Comparison of ENCODE assay signal across 8 cellular contexts in genomic region chr4:54228064-54228527, GRCh38. TPM values are rescaled to one million over a fixed set of nuclear protein-coding genes. Genes with fewer than 3 reads are reported as not detected.
DNase-seq lines count a peak whose midpoint lies in the region; ATAC-seq, FAIRE-seq and TF ChIP-seq lines count a peak whose summit lies in the region.

No MANE protein-coding gene starts in this region.

- intact Hi-C loops in mammary epithelial cell (cut with micrococcal nuclease) (loop anchor here (1.0 kb wide), 3 partner anchors 320 to 1031 kb away; no protein-coding TSS in a partner anchor), kidney (cut with DNase I) (loop anchor here (10.0 kb wide), 1 partner anchor 313 kb away; no protein-coding TSS in a partner anchor)

- no peak for FAIRE-seq in kidney (lab: Jason Lieb, UNC)

- 7% methylated on average over 21 of the region's 29 CpGs for WGBS in mammary epithelial cell (ENCODE audit: low coverage, missing lambda C conversion rate)

- CTCF ChIA-PET in mammary epithelial cell (lab: Charles Lee; ENCODE audit: low non-redundant PET) = no interaction called here

- in situ Hi-C loops in mammary epithelial cell (cut with MboI; ENCODE audit: low sequenced_read_pairs in 2 of 2) = loop anchor here (5.0 to 25.0 kb wide), 8 partner anchors 321 to 1991 kb away; partner anchors contain the start of gene LNX1 (in 1 of the 2)

- H3K27ac ChIP-seq in mammary epithelial cell (ENCODE audit: insufficient read depth, low read depth, low read length) (no peak overlapping the region), kidney (ENCODE audit: low read depth in 2 of 2, low read length in 2 of 2) (no peak overlapping the region)

- no peaks in the 10 kb centered on the region for H4K20me1 ChIP-seq in mammary epithelial cell (ENCODE audit: insufficient read depth, low read length)

- H3K4me3 ChIP-seq in H7 (ENCODE audit: insufficient read depth, low read depth, low read length) (peak overlapping the region; percentile 45), mammary epithelial cell (replicated peaks in 1 of 3; ENCODE audit: insufficient read depth in 1 of 3, low read depth in 2 of 3, low read length in 3 of 3) (peak overlapping the region; percentile 39 to 66 (median 53)), kidney (ENCODE audit: low read length in 2 of 2) (peak overlapping the region; percentile 50 to 66)

- H2AFZ ChIP-seq in mammary epithelial cell (ENCODE audit: low read depth, low read length) = peak overlapping the region; percentile 97

- H3K9ac ChIP-seq in mammary epithelial cell (ENCODE audit: insufficient read depth, low read length) = peak overlapping the region; percentile 51
- no peak overlapping the region for H3K9ac ChIP-seq in kidney (ENCODE audit: low read length in 2 of 2)

- peaks cover 24% of the 10 kb centered on the region for H3K4me1 ChIP-seq in mammary epithelial cell (ENCODE audit: insufficient read depth, low read length)
- H3K4me1 ChIP-seq in kidney (ENCODE audit: control insufficient read depth in 1 of 2, insufficient read depth in 1 of 2, low read depth in 1 of 2, low read length in 2 of 2) = peaks cover 13 to 18% of the 10 kb centered on the region in 2 donors

- peak; percentile 29 for DNase-seq in DMS153 (lab: John Stamatoyannopoulos, UW)
- peak; percentile 92 for DNase-seq in H7
- peak; percentile 68 for DNase-seq in RKO (ENCODE audit: low spot score)
- peak; percentile 65 for DNase-seq in mammary epithelial cell
- peak; percentile 92 for DNase-seq in kidney
- DNase-seq in stimulated activated CD4-positive, alpha-beta T cell treated with anti-CD3 and anti-CD28 coated beads, Interleukin-1b, Interleukin-23, amount 100 ng/mL, for 48 hours = peak; percentile 43
- DNase-seq in cortex of kidney (lab: John Stamatoyannopoulos, UW) = no peak

- H3K79me2 ChIP-seq in mammary epithelial cell (ENCODE audit: insufficient read depth, low read length) = no peaks in the 10 kb centered on the region

- TF ChIP-seq CTCF in mammary epithelial cell (conservative IDR thresholded peaks at IDR 0.05 in 1 of 2, IDR thresholded peaks at IDR 0.05 in 1 of 2; ENCODE audit: extremely low read depth in 1 of 2, insufficient read depth in 1 of 2, low read depth in 1 of 2, low read length in 2 of 2) (peak; percentile 88 to 95), kidney (IDR thresholded peaks at IDR 0.05; ENCODE audit: borderline replicate concordance, extremely low read depth, insufficient read depth) (peak; percentile 48)

- dilution Hi-C loops in mammary epithelial cell (cut with HindIII; ENCODE audit: low sequenced_read_pairs) = no loop called here

- no peak for ATAC-seq in GM18873 (IDR thresholded peaks at IDR 0.05; ENCODE audit: low FRiP score, unreplicated experiment)

- H3K36me3 ChIP-seq in H7 (replicated peaks; ENCODE audit: control insufficient read depth, insufficient read depth, low read length) (no peaks in the 10 kb centered on the region), mammary epithelial cell (ENCODE audit: insufficient read depth, low read length) (no peaks in the 10 kb centered on the region), kidney (ENCODE audit: control insufficient read depth in 1 of 2, insufficient read depth in 2 of 2, low read length in 2 of 2) (no peaks in the 10 kb centered on the region)

- peaks cover 89% of the 10 kb centered on the region for H3K27me3 ChIP-seq in H7 (ENCODE audit: control insufficient read depth, insufficient read depth, low read length)
- peaks cover 24% of the 10 kb centered on the region for H3K27me3 ChIP-seq in mammary epithelial cell (ENCODE audit: insufficient read depth, low read length)

- no TSS peak for BruUV-seq in mammary epithelial cell (replicated peaks; lab: Mats Ljungman, UMichigan)

- no peaks in the 10 kb centered on the region for H3K9me3 ChIP-seq in mammary epithelial cell (replicated peaks; ENCODE audit: insufficient read depth, low read length)
- no peaks in the 10 kb centered on the region for H3K9me3 ChIP-seq in kidney (ENCODE audit: control insufficient read depth in 1 of 2, low read length in 2 of 2)

- H3K4me2 ChIP-seq in mammary epithelial cell (ENCODE audit: insufficient read depth, low read depth, low read length) = peak overlapping the region; percentile 93

RNA-seq across cellular contexts. Expression of gene PDGFRA, which starts 1.0 kb away (rescaled TPM):
- total RNA-seq in H7 (2014; rRNA removed; shearing (Covaris generic)) = 5.5 and 10.8 TPM in 2 replicates
- total RNA-seq in mammary epithelial cell = 1 to 10 TPM in 1 of 2 donors, under 1 TPM in 1; 0.33 to 2.2 TPM
- 0.20 TPM for polyA plus RNA-seq in mammary epithelial cell
- not detected for polyA minus RNA-seq in mammary epithelial cell
- total RNA-seq in kidney = 71.0 TPM
- 12.3 TPM for polyA plus RNA-seq in kidney (ENCODE audit: insufficient read depth, low read depth, low replicate concordance)
